In the genomic region with DNA sequence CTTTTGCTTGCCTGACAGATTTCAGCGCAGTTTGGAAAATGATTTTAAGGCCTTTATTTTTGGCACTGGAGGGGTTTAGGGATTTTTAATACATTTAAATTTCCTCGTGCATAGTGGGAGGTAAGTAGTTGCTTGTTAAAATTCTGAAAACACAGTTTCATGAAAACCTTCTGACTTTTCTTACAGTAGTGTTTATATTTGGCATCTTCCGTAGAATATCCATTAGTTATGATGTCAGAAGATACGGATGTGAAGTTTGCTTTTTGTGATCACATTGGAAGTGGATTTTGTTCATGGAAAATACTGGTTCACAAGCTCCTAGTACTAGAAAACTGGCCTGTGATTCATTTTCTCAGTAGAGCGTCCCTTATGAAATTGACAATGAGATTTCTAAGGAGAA, we compare ENCODE assay signal across 8 cellular contexts. TPM values are rescaled to one million over a fixed set of nuclear protein-coding genes. Genes with fewer than 3 reads are reported as not detected.
A peak's percentile ranks its signal among the peaks of the same experiment; 100 is the strongest.
DNase-seq lines count a peak whose midpoint lies in the region; ATAC-seq, FAIRE-seq and TF ChIP-seq lines count a peak whose summit lies in the region.

No MANE protein-coding gene starts in this region.

- no peaks in the 10 kb centered on the region for H3K9me3 Mint-ChIP-seq in CD4-positive, alpha-beta T cell

- TF ChIP-seq RAD21 in H1 (IDR thresholded peaks at IDR 0.05 in 1 of 2, conservative IDR thresholded peaks at IDR 0.05 in 1 of 2; ENCODE audit: low read depth in 2 of 2, low read length in 2 of 2): no peak

- intact Hi-C loops in CD4-positive, alpha-beta T cell (cut with DNase I, micrococcal nuclease): loop anchor here in 1 of 2 experiments (5.0 to 10.0 kb wide), 3 partner anchors 52 to 1626 kb away; partner anchors contain the start of genes PRDX6 and SUCO

- POLR2A ChIA-PET in CD4-positive, alpha-beta T cell (lab: Charles Lee): interaction anchor here (1.0 to 2.0 kb wide), 4 partner anchors 138 to 735 kb away, joined by 3 to 6 read pairs (median 4); partner anchors contain the start of genes RC3H1 and ZBTB37
- POLR2A ChIA-PET in H1 (lab: Charles Lee; ENCODE audit: partially characterized antibody): interaction anchor here (0.6 to 1.8 kb wide), 4 partner anchors 9 to 294 kb away, joined by 3 to 6 read pairs (median 4); partner anchors contain the start of gene ZBTB37

- peaks cover 9% of the 10 kb centered on the region; the same call in 1 of the 2 replicates for H3K23me2 ChIP-seq in H1 (ENCODE audit: low read depth, low read length)

- H3K27me3 Mint-ChIP-seq in CD4-positive, alpha-beta T cell: no peaks in the 10 kb centered on the region

- peak overlapping the region; percentile 96 for H3K4me3 Mint-ChIP-seq in CD4-positive, alpha-beta T cell

- H3K14ac ChIP-seq in H1 (ENCODE audit: insufficient read length): no peak overlapping the region

- CTCF ChIA-PET in CD4-positive, alpha-beta T cell (lab: Charles Lee): no interaction called here
- CTCF ChIA-PET in H1 (lab: Charles Lee; ENCODE audit: partially characterized antibody): interaction anchor here (0.6 to 0.9 kb wide), 2 partner anchors 58 to 366 kb away, joined by 3 to 6 read pairs; no protein-coding TSS in a partner anchor

- no peak for TF ChIP-seq EP300 in H1 (IDR thresholded peaks at IDR 0.05; ENCODE audit: borderline replicate concordance in 1 of 2, low read depth in 2 of 2, low read length in 2 of 2)

- H3K27me3 ChIP-seq in CD4-positive, alpha-beta T cell (ENCODE audit: control insufficient read depth, insufficient read depth, low read length): no peaks in the 10 kb centered on the region
- peaks cover 12% of the 10 kb centered on the region for H3K27me3 ChIP-seq in NT2/D1 (ENCODE audit: insufficient read depth, insufficient read length)
- H3K27me3 ChIP-seq in H1 (replicated peaks in 1 of 4; ENCODE audit: control insufficient read depth in 3 of 4, extremely low read depth in 1 of 4, insufficient read depth in 3 of 4, low read length in 3 of 4): no peaks in the 10 kb centered on the region
- no peaks in the 10 kb centered on the region for H3K27me3 ChIP-seq in osteoblast (ENCODE audit: insufficient read depth, low read length)

- peaks cover 67% of the 10 kb centered on the region for H3K4me1 Mint-ChIP-seq in CD4-positive, alpha-beta T cell (ENCODE audit: low read depth)

- H3K9ac ChIP-seq in NT2/D1 (ENCODE audit: insufficient read length, low read depth) (peak overlapping the region; percentile 71), H1 (replicated peaks in 1 of 4; ENCODE audit: extremely low read depth in 1 of 4, low read depth in 3 of 4, low read length in 3 of 4) (peak overlapping the region in 1 of 4 experiments; percentile 83; a peak in 3 of 7 replicates)

- H3K23ac ChIP-seq in H1 (ENCODE audit: insufficient read length): no peak overlapping the region

- H3K36me3 Mint-ChIP-seq in CD4-positive, alpha-beta T cell (ENCODE audit: low read depth): peaks cover 11% of the 10 kb centered on the region

- no peak overlapping the region for H3K27ac ChIP-seq in CD4-positive, alpha-beta T cell (ENCODE audit: low read depth, low read length)
- H3K27ac ChIP-seq in H1 (ENCODE audit: low read depth, low read length) (no peak overlapping the region), osteoblast (ENCODE audit: low read depth, low read length) (no peak overlapping the region)

- DNase-seq in CD4-positive, alpha-beta T cell: no peak
- DNase-seq in NT2/D1 (ENCODE audit: low read depth, low spot score) (no peak), H1 (ENCODE audit: low read depth in 1 of 2, low spot score in 2 of 2) (no peak), osteoblast (ENCODE audit: insufficient read length, low spot score, missing footprints) (no peak), D341Med (ENCODE audit: low spot score) (no peak), NCI-H1105 (lab: John Stamatoyannopoulos, UW) (no peak), SKM-1 (lab: John Stamatoyannopoulos, UW; ENCODE audit: unreplicated experiment) (no peak)

- H3K4me3 ChIP-seq in NT2/D1 (ENCODE audit: insufficient read length, low read depth) (peak overlapping the region; percentile 77), H1 (ENCODE audit: extremely low read depth in 1 of 4, insufficient read depth in 2 of 4, low read depth in 3 of 4, low read length in 4 of 4) (peak overlapping the region; percentile 78 to 94 (median 86); a peak in 7 of 8 replicates), osteoblast (ENCODE audit: insufficient read depth, low read length) (peak overlapping the region; percentile 91)

- H3K9me3 ChIP-seq in CD4-positive, alpha-beta T cell (ENCODE audit: control insufficient read depth, low read length): no peaks in the 10 kb centered on the region
- H3K9me3 ChIP-seq in NT2/D1 (ENCODE audit: insufficient read depth, low read length) (no peaks in the 10 kb centered on the region), H1 (ENCODE audit: insufficient read depth in 2 of 2, low read depth in 1 of 2, low read length in 1 of 2) (no peaks in the 10 kb centered on the region), osteoblast (ENCODE audit: low read depth, low read length) (no peaks in the 10 kb centered on the region)

- H3K4ac ChIP-seq in H1 (replicated peaks; ENCODE audit: insufficient read length, low read depth, low read length): no peak overlapping the region

- WGBS in H1 (ENCODE audit: extremely low coverage in 1 of 2, insufficient coverage in 1 of 2, insufficient read length in 1 of 2, insufficient replicate concordance in 2 of 2, low coverage in 1 of 2, low lambda C conversion rate in 2 of 2, missing lambda C conversion rate in 1 of 2), 2 experiments: 82% methylated on average over 5 of the region's 5 CpGs; no CpG with 5 or more reads in 1 of the 2 experiments

- no peaks in the 10 kb centered on the region for H3K79me1 ChIP-seq in H1 (ENCODE audit: low read depth, low read length)

- no peak overlapping the region for H2BK120ac ChIP-seq in H1 (replicated peaks; ENCODE audit: low read depth, low read length)

- TF ChIP-seq POLR2A in H1 (IDR thresholded peaks at IDR 0.05; ENCODE audit: control extremely low read depth in 1 of 2, low read depth in 2 of 2, low read length in 2 of 2): no peak

- H4K8ac ChIP-seq in H1 (ENCODE audit: extremely low read depth, insufficient read depth, low read length): no peak overlapping the region

- H3K27ac Mint-ChIP-seq in CD4-positive, alpha-beta T cell: peak overlapping the region; percentile 92

- peak overlapping the region; percentile 89 to 98 for H3K4me2 ChIP-seq in H1 (ENCODE audit: insufficient read depth in 1 of 2, low read depth in 2 of 2, low read length in 2 of 2)
- peak overlapping the region; percentile 99 for H3K4me2 ChIP-seq in osteoblast (ENCODE audit: insufficient read depth, low read length)

- H3K79me2 ChIP-seq in H1 (ENCODE audit: control insufficient read depth in 1 of 2, insufficient read depth in 2 of 2, low read length in 2 of 2) (peaks cover 0 to 16% of the 10 kb centered on the region in 2 experiments; a peak in 1 of 4 replicates), osteoblast (ENCODE audit: insufficient read depth, low read length) (peaks cover 41% of the 10 kb centered on the region)

- H4K5ac ChIP-seq in H1 (ENCODE audit: insufficient read length, low read depth, low read length): no peak overlapping the region

- 0 out of 2 replicates have a peak overlapping the region, but pooled peaks have one; percentile 67 for H2AFZ ChIP-seq in H1 (ENCODE audit: low read length)
- H2AFZ ChIP-seq in osteoblast (ENCODE audit: low read length): no peak overlapping the region

- H2BK5ac ChIP-seq in H1 (ENCODE audit: low read depth, low read length): no peak overlapping the region

- H3K36me3 ChIP-seq in NT2/D1 (ENCODE audit: insufficient read depth, insufficient read length, low read length): no peaks in the 10 kb centered on the region
- H3K36me3 ChIP-seq in H1 (ENCODE audit: control insufficient read depth in 2 of 4, insufficient read depth in 4 of 4, low read length in 3 of 4): no peaks in the 10 kb centered on the region
- H3K36me3 ChIP-seq in osteoblast (ENCODE audit: insufficient read depth, low read length): no peaks in the 10 kb centered on the region

- H2AK5ac ChIP-seq in H1 (ENCODE audit: low read depth, low read length): no peak overlapping the region

- H3K4me1 ChIP-seq in NT2/D1 (ENCODE audit: insufficient read depth, insufficient read length): peaks cover 2% of the 10 kb centered on the region
- H3K4me1 ChIP-seq in H1 (replicated peaks in 1 of 4; ENCODE audit: control insufficient read depth in 3 of 4, insufficient read depth in 4 of 4, low read length in 3 of 4): peaks cover 0 to 5% (median 4%) of the 10 kb centered on the region in 4 experiments; a peak in 4 of 7 replicates
- H3K4me1 ChIP-seq in osteoblast (ENCODE audit: insufficient read depth, low read length): peaks cover 13% of the 10 kb centered on the region

- H2BK12ac ChIP-seq in H1 (ENCODE audit: low read depth, low read length): no peak overlapping the region

- no peak overlapping the region for H2BK20ac ChIP-seq in H1 (ENCODE audit: low read length)

- H4K20me1 ChIP-seq in H1 (replicated peaks in 1 of 2; ENCODE audit: control insufficient read depth in 1 of 2, insufficient read depth in 2 of 2, low read length in 2 of 2) (no peaks in the 10 kb centered on the region), osteoblast (ENCODE audit: insufficient read depth, low read length) (peaks cover 2% of the 10 kb centered on the region)

- no peak for FAIRE-seq in H1 (lab: Jason Lieb, UNC)

- no peak overlapping the region for H3K18ac ChIP-seq in H1 (ENCODE audit: extremely low read depth, low read length)

- H4K91ac ChIP-seq in H1 (replicated peaks; ENCODE audit: insufficient read length, low read length): no peak overlapping the region

- TF ChIP-seq CTCF in CD4-positive, alpha-beta T cell (IDR thresholded peaks at IDR 0.05): no peak
- no peak for TF ChIP-seq CTCF in H1 (IDR thresholded peaks at IDR 0.05; ENCODE audit: control extremely low read depth in 1 of 3, insufficient read depth in 1 of 3, low read depth in 1 of 3, low read length in 3 of 3)
- TF ChIP-seq CTCF in osteoblast (IDR thresholded peaks at IDR 0.05; ENCODE audit: extremely low read depth, low read depth, low read length): no peak

- H2BK15ac ChIP-seq in H1 (ENCODE audit: low read length): no peak overlapping the region

- no peak for ATAC-seq in CD4-positive, alpha-beta T cell (ENCODE audit: poor library complexity)
- no peak for ATAC-seq in HG02970 (IDR thresholded peaks at IDR 0.05; ENCODE audit: low FRiP score, unreplicated experiment)

- no peak overlapping the region for H3K56ac ChIP-seq in H1 (replicated peaks; ENCODE audit: insufficient read length, low read depth, low read length)

RNA-seq across cellular contexts. Expression of gene RABGAP1L, which starts 1.3 kb away (rescaled TPM):
- total RNA-seq in CD4-positive, alpha-beta T cell: 10 to 100 TPM; 59.8 to 67.6 TPM
- total RNA-seq in H1 (2021; fragmentation: NEBNext Ultra II Directional; extraction: Animal tissue kit (Norgen Biotek cat#: 25700)): 156 and 166 TPM in 2 replicates
- 20.8 and 33.3 TPM in 2 replicates for polyA plus RNA-seq in H1 (2011; rRNA removed)
- 44.2 TPM for polyA plus RNA-seq in H1 (2011; cell fraction: cytosol; rRNA removed)
- 20.3 TPM for polyA plus RNA-seq in H1 (2011; cell fraction: nucleus; rRNA removed)
- polyA plus RNA-seq in H1 (2012, experiment 1 of 2): 75.5 to 92.5 TPM (median 87.1 TPM) in 4 replicates
- 8.1 TPM for polyA plus RNA-seq in H1 (2012, experiment 2 of 2)
- 42.4 TPM for polyA plus RNA-seq in H1 (2013, experiment 1 of 2)
- 38.9 TPM for polyA plus RNA-seq in H1 (2013, experiment 2 of 2)
- 142 and 144 TPM in 2 replicates for polyA minus RNA-seq in H1 (2011; rRNA and poly(A)+ RNA removed)
- polyA minus RNA-seq in H1 (2011; cell fraction: cytosol; rRNA and poly(A)+ RNA removed): 62.2 TPM
- polyA minus RNA-seq in H1 (2011; cell fraction: nucleus; rRNA and poly(A)+ RNA removed): 131 TPM
- 30.0 and 34.5 TPM in 2 replicates for total RNA-seq in osteoblast
